8 cellular contexts compared by ENCODE assay signal in the genomic region with DNA sequence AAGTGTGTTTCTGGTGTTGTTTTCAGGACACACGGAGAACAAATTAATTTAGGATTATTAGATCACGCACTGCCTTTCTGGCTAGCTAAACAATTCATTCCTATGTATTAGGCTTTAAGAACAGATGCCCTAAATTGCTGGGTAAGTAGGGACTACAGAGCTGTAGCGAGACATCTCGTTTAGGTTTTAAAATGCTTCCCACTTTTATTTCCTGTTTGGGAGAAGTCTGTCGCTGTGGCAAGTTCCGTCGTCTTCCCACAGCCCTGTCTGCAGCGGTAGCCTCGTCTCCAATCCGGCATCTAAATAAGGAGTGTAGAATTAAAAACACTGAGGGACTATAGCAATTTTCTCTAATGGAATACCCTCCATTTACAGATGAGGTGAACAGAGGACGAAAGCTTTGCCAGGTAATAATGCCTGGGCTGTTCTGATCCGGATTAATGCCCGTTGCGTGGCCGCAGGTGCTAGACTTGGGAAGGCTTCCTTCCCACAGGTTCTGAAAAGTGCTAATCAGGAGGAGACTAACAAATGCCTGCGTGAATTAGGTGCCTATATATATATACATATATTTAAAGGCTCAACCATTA. TPM values are rescaled to one million over a fixed set of nuclear protein-coding genes. Genes with fewer than 3 reads are reported as not detected.
DNase-seq lines count a peak whose midpoint lies in the region; ATAC-seq and TF ChIP-seq lines count a peak whose summit lies in the region.

No MANE protein-coding gene starts in this region.

- H3K27ac ChIP-seq in A673 (ENCODE audit: low read depth, low read length, poor library complexity, severe bottlenecking) (peak overlapping the region; percentile 37), HL-60 (replicated peaks) (peak overlapping the region; percentile 65), ascending aorta (peak overlapping the region; percentile 65 to 69), mucosa of rectum (ENCODE audit: low read depth in 2 of 2, low read length in 2 of 2) (peak overlapping the region; percentile 95 to 96)

- H3K9me3 ChIP-seq in A673 (ENCODE audit: low read depth, low read length, poor library complexity, severe bottlenecking) (no peaks in the 10 kb centered on the region), ascending aorta (no peaks in the 10 kb centered on the region), mucosa of rectum (ENCODE audit: control insufficient read depth in 2 of 2, low read length in 2 of 2) (no peaks in the 10 kb centered on the region)

- H3K9ac ChIP-seq in mucosa of rectum (ENCODE audit: low read depth in 1 of 2, low read length in 2 of 2) = peak overlapping the region; percentile 84 to 91

- TF ChIP-seq CTCF in A673 (conservative IDR thresholded peaks at IDR 0.05; ENCODE audit: low read depth, low read length) = no peak
- TF ChIP-seq CTCF in HL-60 (IDR thresholded peaks at IDR 0.05; ENCODE audit: insufficient read depth, low read length) = no peak
- TF ChIP-seq CTCF in ascending aorta (IDR thresholded peaks at IDR 0.05) = no peak

- peak overlapping the region; percentile 96 for H3K4me3 ChIP-seq in A673 (ENCODE audit: low read depth, low read length, poor library complexity, severe bottlenecking)
- peak overlapping the region; percentile 81 for H3K4me3 ChIP-seq in HL-60 (replicated peaks; ENCODE audit: insufficient read depth, low read length)
- peak overlapping the region; percentile 83 to 90 for H3K4me3 ChIP-seq in ascending aorta
- H3K4me3 ChIP-seq in mucosa of rectum (ENCODE audit: low read length in 2 of 2) = peak overlapping the region; percentile 86 to 89

- DNase-seq in A673 (ENCODE audit: low spot score) (peak; percentile 42), HL-60 (ENCODE audit: low read depth in 1 of 2, low spot score in 1 of 2) (no peak), ascending aorta (ENCODE audit: low spot score in 2 of 2) (no peak), NCI-H2196 (lab: John Stamatoyannopoulos, UW; ENCODE audit: unreplicated experiment) (no peak)

- no peaks in the 10 kb centered on the region for H3K27me3 ChIP-seq in A673 (replicated peaks; ENCODE audit: insufficient read depth, low read depth, low read length, poor library complexity)
- H3K27me3 ChIP-seq in HL-60 (ENCODE audit: insufficient read depth, poor library complexity, severe bottlenecking) = no peaks in the 10 kb centered on the region
- H3K27me3 ChIP-seq in ascending aorta = no peaks in the 10 kb centered on the region
- H3K27me3 ChIP-seq in mucosa of rectum (ENCODE audit: control insufficient read depth in 2 of 2, insufficient read depth in 2 of 2, low read length in 2 of 2) = peaks cover 0 to 5% of the 10 kb centered on the region in 2 donors

- H3K36me3 ChIP-seq in A673 (ENCODE audit: insufficient read depth, low read length, poor library complexity, severe bottlenecking) (no peaks in the 10 kb centered on the region), ascending aorta (no peaks in the 10 kb centered on the region), mucosa of rectum (ENCODE audit: control insufficient read depth in 2 of 2, insufficient read depth in 2 of 2, low read length in 2 of 2) (no peaks in the 10 kb centered on the region)

- no peak for ATAC-seq in GM18519 (IDR thresholded peaks at IDR 0.05; ENCODE audit: low FRiP score, unreplicated experiment)
- no peak for ATAC-seq in GM21381 (IDR thresholded peaks at IDR 0.05; ENCODE audit: unreplicated experiment)
- no peak for ATAC-seq in GM19455 (IDR thresholded peaks at IDR 0.05; ENCODE audit: unreplicated experiment)

- intact Hi-C loops in A673 (cut with micrococcal nuclease; ENCODE audit: unreplicated experiment) = loop anchor here (5.0 kb wide), 1 partner anchor 74 kb away; no protein-coding TSS in a partner anchor
- intact Hi-C loops in ascending aorta (cut with DNase I) = loop anchor here (1.0 kb wide), 1 partner anchor 8 kb away; no protein-coding TSS in a partner anchor

- POLR2A ChIA-PET in A673 (lab: Charles Lee; ENCODE audit: low non-redundant PET) = no interaction called here

- H3K4me1 ChIP-seq in A673 (ENCODE audit: insufficient read depth, low read length, poor library complexity, severe bottlenecking) (no peaks in the 10 kb centered on the region), ascending aorta (peaks cover 4 to 6% of the 10 kb centered on the region in 2 donors), mucosa of rectum (ENCODE audit: control insufficient read depth in 2 of 2, insufficient read depth in 2 of 2, low read length in 2 of 2) (peaks cover 5 to 9% of the 10 kb centered on the region in 2 donors)

- BruUV-seq in A673 (replicated peaks; lab: Mats Ljungman, UMichigan) = no TSS peak

- CTCF ChIA-PET in A673 (lab: Charles Lee) = no interaction called here

RNA-seq across cellular contexts. Expression of gene TRIM36, which starts 1.3 kb away (rescaled TPM):
- total RNA-seq in A673 (2021) = 16.8 and 17.5 TPM in 2 replicates
- total RNA-seq in ascending aorta = 31.7 TPM

Comparison
In these comparisons a context has a peak if more than half of its experiments do, and no peak if none do; other contexts are left out.
1. H3K27ac ChIP-seq: peak in every context shown above with its lines; median percentile 96 in mucosa of rectum; 67 in ascending aorta; 65 in HL-60; 37 in A673.